37 cellular contexts compared by ENCODE assay signal in genomic region chr10:94107191-94107590, GRCh38.
"Had no signal": no experiment of that assay in that cellular context is flagged by ENCODE, and none has a peak within 500 bp of the region (broad histone marks: within the 10 kb centered on the region; RNA-seq: fewer than 3 reads in every experiment).

No MANE protein-coding gene starts in this region.

- H3K27ac Mint-ChIP-seq: activated CD4-positive, alpha-beta T cell treated with anti-CD3 and anti-CD28 coated beads, Interleukin-2, amount 10 ng/mL, durations not matched to agents 24 days and 14 days; activated CD8-positive, alpha-beta T cell treated with anti-CD3 and anti-CD28 coated beads for 36 hours; activated naive CD4-positive, alpha-beta T cell treated with anti-CD3 and anti-CD28 coated beads, Interleukin-2, amount 50 U/mL, for 24 hours; activated naive CD8-positive, alpha-beta T cell treated with anti-CD3 and anti-CD28 coated beads, Interleukin-2, amount 10 ng/mL, durations not matched to agents 7 days and 5 days; activated T-helper 2 cell treated with anti-CD3 and anti-CD28 coated beads, Interferon-gamma antibody, Interleukin-2, Interleukin-4, amounts not matched to agents 10 μg/mL and 5 μg/mL and 100 μg/mL, durations not matched to agents 14 hours and 24 hours and 36 hours had no signal

- ATAC-seq: activated CD8-positive, alpha-beta T cell treated with anti-CD3 and anti-CD28 coated beads for 36 hours; body of pancreas; K562; PC-3; Right ventricle myocardium inferior; SK-N-SH treated with all-trans-retinoic acid at 6 μM for 48 hours had no signal

- H3K9me3 ChIP-seq: ascending aorta, body of pancreas had no signal

- H3K27ac ChIP-seq: ascending aorta, body of pancreas, RWPE1 had no signal

- H3K4me3 ChIP-seq: ascending aorta, body of pancreas, K562 had no signal

- H3K27me3 Mint-ChIP-seq: activated CD4-positive, alpha-beta T cell treated with anti-CD3 and anti-CD28 coated beads, Interleukin-2, amount 10 ng/mL, durations not matched to agents 24 days and 14 days had no signal

- H3K4me3 Mint-ChIP-seq: activated CD4-positive, alpha-beta T cell treated with anti-CD3 and anti-CD28 coated beads, Interleukin-2, amount 10 ng/mL, durations not matched to agents 24 days and 14 days; activated CD8-positive, alpha-beta T cell treated with anti-CD3 and anti-CD28 coated beads for 36 hours; activated naive CD4-positive, alpha-beta T cell treated with anti-CD3 and anti-CD28 coated beads, Interleukin-2, amount 50 U/mL, for 24 hours; activated naive CD8-positive, alpha-beta T cell treated with anti-CD3 and anti-CD28 coated beads, Interleukin-2, amount 10 ng/mL, durations not matched to agents 7 days and 5 days had no signal

- H3K36me3 Mint-ChIP-seq: activated naive CD4-positive, alpha-beta T cell treated with anti-CD3 and anti-CD28 coated beads, Interleukin-2, amount 50 U/mL, for 24 hours; activated naive CD8-positive, alpha-beta T cell treated with anti-CD3 and anti-CD28 coated beads, Interleukin-2, amount 10 ng/mL, durations not matched to agents 7 days and 5 days had no signal

- H3K36me3 ChIP-seq: ascending aorta had no signal

- DNase-seq: activated CD4-positive, alpha-beta T cell treated with anti-CD3 and anti-CD28 coated beads, Interleukin-2, amount 10 ng/mL, durations not matched to agents 24 days and 14 days; activated CD4-positive, alpha-beta T cell treated with anti-CD3 and anti-CD28 coated beads, Interleukin-2, amount 50 U/mL, for 4 hours; activated CD8-positive, alpha-beta T cell treated with anti-CD3 and anti-CD28 coated beads for 36 hours; activated gamma-delta T cell; activated naive CD4-positive, alpha-beta T cell treated with Interleukin-2 at 50 U/mL for 16 hours; activated naive CD8-positive, alpha-beta T cell treated with anti-CD3 and anti-CD28 coated beads, Interleukin-2, amount 10 ng/mL, durations not matched to agents 7 days and 5 days; activated T-cell treated with anti-CD3 and anti-CD28 coated beads, Interleukin-2, amount 50 U/mL, for 1 hour; amygdala; body of pancreas; caudate nucleus; cerebellar nuclear complex; NCI-H1092 treated with DMSO at 0.1 percent for 48 hours; NCI-H1417; NCI-H146; NCI-H187; NCI-H2029 treated with DMSO at 0.1 percent for 48 hours; NCI-H2107; NCI-H2171 treated with DMSO at 0.1 percent for 48 hours; NCI-H2227 treated with DMSO at 0.1 percent for 48 hours; NCI-H446 treated with DMSO at 0.1 percent for 48 hours; NCI-H69; NK-92 treated with Interleukin-12 subunit alpha and Interleukin-12 subunit beta, amount 100 ng/mL, for 24 hours; PC-3; SIG-M5; SW 1271; T-helper 1 cell; T-helper 2 cell; T1000 had no signal

- FAIRE-seq: bronchial epithelial cell, K562, RCC 7860 had no signal

- H3K4me1 Mint-ChIP-seq: activated CD4-positive, alpha-beta T cell treated with anti-CD3 and anti-CD28 coated beads, Interleukin-2, amount 10 ng/mL, durations not matched to agents 24 days and 14 days; activated naive CD4-positive, alpha-beta T cell treated with anti-CD3 and anti-CD28 coated beads, Interleukin-2, amount 50 U/mL, for 24 hours; activated naive CD8-positive, alpha-beta T cell treated with anti-CD3 and anti-CD28 coated beads, Interleukin-2, amount 10 ng/mL, durations not matched to agents 7 days and 5 days had no signal

- H3K9me3 Mint-ChIP-seq: activated CD4-positive, alpha-beta T cell treated with anti-CD3 and anti-CD28 coated beads, Interleukin-2, amount 10 ng/mL, durations not matched to agents 24 days and 14 days; activated CD8-positive, alpha-beta T cell treated with anti-CD3 and anti-CD28 coated beads for 36 hours; activated naive CD4-positive, alpha-beta T cell treated with anti-CD3 and anti-CD28 coated beads, Interleukin-2, amount 50 U/mL, for 24 hours; activated naive CD8-positive, alpha-beta T cell treated with anti-CD3 and anti-CD28 coated beads, Interleukin-2, amount 10 ng/mL, durations not matched to agents 7 days and 5 days; activated T-helper 2 cell treated with anti-CD3 and anti-CD28 coated beads, Interferon-gamma antibody, Interleukin-2, Interleukin-4, amounts not matched to agents 10 μg/mL and 5 μg/mL and 100 μg/mL, durations not matched to agents 14 hours and 24 hours and 36 hours had no signal

- H3K4me1 ChIP-seq: body of pancreas had no signal

- H3K27me3 ChIP-seq: ascending aorta, body of pancreas had no signal
